1 cellular context compared by ENCODE assay signal in the genomic region with DNA sequence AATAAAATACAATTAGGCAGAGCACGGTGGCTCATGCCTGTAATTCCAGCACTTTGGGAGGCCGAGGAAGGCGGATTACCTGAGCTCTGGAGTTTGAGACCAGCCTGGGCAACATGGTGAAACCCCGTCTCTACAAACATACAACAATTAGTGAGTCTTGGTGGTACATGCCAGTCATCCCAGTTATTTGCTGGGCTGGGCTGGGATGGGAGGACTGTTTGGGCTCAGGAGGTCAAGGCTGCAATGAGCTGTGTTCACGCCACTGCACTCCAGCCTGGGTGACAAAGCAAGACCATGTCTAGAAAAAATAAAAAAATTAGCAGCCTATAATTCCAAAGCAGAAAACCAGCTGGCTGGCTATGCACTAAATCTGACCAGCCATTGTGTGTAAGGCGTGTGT.
TF ChIP-seq lines count a peak whose summit lies in the region.

No MANE protein-coding gene starts in this region.

TF ChIP-seq in HepG2, 621 proteins besides CTCF, POLR2A, EP300 and RAD21 (continued from another document):
- TF ChIP-seq, protein P1, sequence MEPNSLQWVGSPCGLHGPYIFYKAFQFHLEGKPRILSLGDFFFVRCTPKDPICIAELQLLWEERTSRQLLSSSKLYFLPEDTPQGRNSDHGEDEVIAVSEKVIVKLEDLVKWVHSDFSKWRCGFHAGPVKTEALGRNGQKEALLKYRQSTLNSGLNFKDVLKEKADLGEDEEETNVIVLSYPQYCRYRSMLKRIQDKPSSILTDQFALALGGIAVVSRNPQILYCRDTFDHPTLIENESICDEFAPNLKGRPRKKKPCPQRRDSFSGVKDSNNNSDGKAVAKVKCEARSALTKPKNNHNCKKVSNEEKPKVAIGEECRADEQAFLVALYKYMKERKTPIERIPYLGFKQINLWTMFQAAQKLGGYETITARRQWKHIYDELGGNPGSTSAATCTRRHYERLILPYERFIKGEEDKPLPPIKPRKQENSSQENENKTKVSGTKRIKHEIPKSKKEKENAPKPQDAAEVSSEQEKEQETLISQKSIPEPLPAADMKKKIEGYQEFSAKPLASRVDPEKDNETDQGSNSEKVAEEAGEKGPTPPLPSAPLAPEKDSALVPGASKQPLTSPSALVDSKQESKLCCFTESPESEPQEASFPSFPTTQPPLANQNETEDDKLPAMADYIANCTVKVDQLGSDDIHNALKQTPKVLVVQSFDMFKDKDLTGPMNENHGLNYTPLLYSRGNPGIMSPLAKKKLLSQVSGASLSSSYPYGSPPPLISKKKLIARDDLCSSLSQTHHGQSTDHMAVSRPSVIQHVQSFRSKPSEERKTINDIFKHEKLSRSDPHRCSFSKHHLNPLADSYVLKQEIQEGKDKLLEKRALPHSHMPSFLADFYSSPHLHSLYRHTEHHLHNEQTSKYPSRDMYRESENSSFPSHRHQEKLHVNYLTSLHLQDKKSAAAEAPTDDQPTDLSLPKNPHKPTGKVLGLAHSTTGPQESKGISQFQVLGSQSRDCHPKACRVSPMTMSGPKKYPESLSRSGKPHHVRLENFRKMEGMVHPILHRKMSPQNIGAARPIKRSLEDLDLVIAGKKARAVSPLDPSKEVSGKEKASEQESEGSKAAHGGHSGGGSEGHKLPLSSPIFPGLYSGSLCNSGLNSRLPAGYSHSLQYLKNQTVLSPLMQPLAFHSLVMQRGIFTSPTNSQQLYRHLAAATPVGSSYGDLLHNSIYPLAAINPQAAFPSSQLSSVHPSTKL (CRISPR knock-in tag; IDR thresholded peaks at IDR 0.05) = peak; percentile 72
- no peak for TF ChIP-seq MEF2D (CRISPR knock-in tag; IDR thresholded peaks at IDR 0.05)
- TF ChIP-seq ARNT (IDR thresholded peaks at IDR 0.05) = no peak
